1 cellular context compared by ENCODE assay signal in the genomic region with DNA sequence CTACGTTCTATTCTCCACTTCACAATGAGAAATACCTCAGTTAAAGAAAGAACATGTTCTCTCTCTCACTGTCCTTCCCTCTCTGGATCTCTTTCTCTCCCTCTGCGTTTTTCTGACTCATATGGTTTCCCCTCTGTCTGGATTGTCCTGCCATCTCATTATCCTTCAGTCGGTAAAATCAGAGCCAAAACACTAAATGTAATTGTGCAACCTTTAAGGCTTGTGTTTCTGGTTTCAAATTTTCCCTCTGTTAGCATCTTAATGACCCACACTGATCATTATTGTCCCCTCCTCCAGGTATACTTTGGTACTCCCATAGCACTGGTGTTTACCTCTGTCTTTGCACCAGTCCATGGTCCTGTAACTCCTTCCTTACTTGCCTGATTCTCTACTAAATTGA.
TF ChIP-seq lines count a peak whose summit lies in the region.

No MANE protein-coding gene starts in this region.

TF ChIP-seq in H1, 55 proteins besides CTCF, POLR2A, EP300 and RAD21:
- TF ChIP-seq, protein P1, sequence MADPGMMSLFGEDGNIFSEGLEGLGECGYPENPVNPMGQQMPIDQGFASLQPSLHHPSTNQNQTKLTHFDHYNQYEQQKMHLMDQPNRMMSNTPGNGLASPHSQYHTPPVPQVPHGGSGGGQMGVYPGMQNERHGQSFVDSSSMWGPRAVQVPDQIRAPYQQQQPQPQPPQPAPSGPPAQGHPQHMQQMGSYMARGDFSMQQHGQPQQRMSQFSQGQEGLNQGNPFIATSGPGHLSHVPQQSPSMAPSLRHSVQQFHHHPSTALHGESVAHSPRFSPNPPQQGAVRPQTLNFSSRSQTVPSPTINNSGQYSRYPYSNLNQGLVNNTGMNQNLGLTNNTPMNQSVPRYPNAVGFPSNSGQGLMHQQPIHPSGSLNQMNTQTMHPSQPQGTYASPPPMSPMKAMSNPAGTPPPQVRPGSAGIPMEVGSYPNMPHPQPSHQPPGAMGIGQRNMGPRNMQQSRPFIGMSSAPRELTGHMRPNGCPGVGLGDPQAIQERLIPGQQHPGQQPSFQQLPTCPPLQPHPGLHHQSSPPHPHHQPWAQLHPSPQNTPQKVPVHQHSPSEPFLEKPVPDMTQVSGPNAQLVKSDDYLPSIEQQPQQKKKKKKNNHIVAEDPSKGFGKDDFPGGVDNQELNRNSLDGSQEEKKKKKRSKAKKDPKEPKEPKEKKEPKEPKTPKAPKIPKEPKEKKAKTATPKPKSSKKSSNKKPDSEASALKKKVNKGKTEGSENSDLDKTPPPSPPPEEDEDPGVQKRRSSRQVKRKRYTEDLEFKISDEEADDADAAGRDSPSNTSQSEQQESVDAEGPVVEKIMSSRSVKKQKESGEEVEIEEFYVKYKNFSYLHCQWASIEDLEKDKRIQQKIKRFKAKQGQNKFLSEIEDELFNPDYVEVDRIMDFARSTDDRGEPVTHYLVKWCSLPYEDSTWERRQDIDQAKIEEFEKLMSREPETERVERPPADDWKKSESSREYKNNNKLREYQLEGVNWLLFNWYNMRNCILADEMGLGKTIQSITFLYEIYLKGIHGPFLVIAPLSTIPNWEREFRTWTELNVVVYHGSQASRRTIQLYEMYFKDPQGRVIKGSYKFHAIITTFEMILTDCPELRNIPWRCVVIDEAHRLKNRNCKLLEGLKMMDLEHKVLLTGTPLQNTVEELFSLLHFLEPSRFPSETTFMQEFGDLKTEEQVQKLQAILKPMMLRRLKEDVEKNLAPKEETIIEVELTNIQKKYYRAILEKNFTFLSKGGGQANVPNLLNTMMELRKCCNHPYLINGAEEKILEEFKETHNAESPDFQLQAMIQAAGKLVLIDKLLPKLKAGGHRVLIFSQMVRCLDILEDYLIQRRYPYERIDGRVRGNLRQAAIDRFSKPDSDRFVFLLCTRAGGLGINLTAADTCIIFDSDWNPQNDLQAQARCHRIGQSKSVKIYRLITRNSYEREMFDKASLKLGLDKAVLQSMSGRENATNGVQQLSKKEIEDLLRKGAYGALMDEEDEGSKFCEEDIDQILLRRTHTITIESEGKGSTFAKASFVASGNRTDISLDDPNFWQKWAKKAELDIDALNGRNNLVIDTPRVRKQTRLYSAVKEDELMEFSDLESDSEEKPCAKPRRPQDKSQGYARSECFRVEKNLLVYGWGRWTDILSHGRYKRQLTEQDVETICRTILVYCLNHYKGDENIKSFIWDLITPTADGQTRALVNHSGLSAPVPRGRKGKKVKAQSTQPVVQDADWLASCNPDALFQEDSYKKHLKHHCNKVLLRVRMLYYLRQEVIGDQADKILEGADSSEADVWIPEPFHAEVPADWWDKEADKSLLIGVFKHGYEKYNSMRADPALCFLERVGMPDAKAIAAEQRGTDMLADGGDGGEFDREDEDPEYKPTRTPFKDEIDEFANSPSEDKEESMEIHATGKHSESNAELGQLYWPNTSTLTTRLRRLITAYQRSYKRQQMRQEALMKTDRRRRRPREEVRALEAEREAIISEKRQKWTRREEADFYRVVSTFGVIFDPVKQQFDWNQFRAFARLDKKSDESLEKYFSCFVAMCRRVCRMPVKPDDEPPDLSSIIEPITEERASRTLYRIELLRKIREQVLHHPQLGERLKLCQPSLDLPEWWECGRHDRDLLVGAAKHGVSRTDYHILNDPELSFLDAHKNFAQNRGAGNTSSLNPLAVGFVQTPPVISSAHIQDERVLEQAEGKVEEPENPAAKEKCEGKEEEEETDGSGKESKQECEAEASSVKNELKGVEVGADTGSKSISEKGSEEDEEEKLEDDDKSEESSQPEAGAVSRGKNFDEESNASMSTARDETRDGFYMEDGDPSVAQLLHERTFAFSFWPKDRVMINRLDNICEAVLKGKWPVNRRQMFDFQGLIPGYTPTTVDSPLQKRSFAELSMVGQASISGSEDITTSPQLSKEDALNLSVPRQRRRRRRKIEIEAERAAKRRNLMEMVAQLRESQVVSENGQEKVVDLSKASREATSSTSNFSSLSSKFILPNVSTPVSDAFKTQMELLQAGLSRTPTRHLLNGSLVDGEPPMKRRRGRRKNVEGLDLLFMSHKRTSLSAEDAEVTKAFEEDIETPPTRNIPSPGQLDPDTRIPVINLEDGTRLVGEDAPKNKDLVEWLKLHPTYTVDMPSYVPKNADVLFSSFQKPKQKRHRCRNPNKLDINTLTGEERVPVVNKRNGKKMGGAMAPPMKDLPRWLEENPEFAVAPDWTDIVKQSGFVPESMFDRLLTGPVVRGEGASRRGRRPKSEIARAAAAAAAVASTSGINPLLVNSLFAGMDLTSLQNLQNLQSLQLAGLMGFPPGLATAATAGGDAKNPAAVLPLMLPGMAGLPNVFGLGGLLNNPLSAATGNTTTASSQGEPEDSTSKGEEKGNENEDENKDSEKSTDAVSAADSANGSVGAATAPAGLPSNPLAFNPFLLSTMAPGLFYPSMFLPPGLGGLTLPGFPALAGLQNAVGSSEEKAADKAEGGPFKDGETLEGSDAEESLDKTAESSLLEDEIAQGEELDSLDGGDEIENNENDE (IDR thresholded peaks at IDR 0.05; ENCODE audit: insufficient replicate concordance, low read length), result no peak
- TF ChIP-seq SAP30 (IDR thresholded peaks at IDR 0.05; ENCODE audit: insufficient read depth, insufficient replicate concordance, low read length), result no peak
- no peak for TF ChIP-seq SIN3A (conservative IDR thresholded peaks at IDR 0.05 in 1 of 2, IDR thresholded peaks at IDR 0.05 in 1 of 2; ENCODE audit: low read depth in 1 of 2, low read length in 2 of 2)
- TF ChIP-seq POLR2AphosphoS5 (IDR thresholded peaks at IDR 0.05; ENCODE audit: low read depth, low read length), result no peak
- no peak for TF ChIP-seq SIX5 (IDR thresholded peaks at IDR 0.05; ENCODE audit: low read depth, low read length)
- TF ChIP-seq RBBP5 (IDR thresholded peaks at IDR 0.05; ENCODE audit: borderline replicate concordance, low read depth, low read length), result no peak
- TF ChIP-seq TEAD4 (IDR thresholded peaks at IDR 0.05; ENCODE audit: low read depth, low read length), result no peak
TF ChIP-seq in H1: peak in this region for 0.
